ENCODE assay signal across 9 cellular contexts in the genomic region with DNA sequence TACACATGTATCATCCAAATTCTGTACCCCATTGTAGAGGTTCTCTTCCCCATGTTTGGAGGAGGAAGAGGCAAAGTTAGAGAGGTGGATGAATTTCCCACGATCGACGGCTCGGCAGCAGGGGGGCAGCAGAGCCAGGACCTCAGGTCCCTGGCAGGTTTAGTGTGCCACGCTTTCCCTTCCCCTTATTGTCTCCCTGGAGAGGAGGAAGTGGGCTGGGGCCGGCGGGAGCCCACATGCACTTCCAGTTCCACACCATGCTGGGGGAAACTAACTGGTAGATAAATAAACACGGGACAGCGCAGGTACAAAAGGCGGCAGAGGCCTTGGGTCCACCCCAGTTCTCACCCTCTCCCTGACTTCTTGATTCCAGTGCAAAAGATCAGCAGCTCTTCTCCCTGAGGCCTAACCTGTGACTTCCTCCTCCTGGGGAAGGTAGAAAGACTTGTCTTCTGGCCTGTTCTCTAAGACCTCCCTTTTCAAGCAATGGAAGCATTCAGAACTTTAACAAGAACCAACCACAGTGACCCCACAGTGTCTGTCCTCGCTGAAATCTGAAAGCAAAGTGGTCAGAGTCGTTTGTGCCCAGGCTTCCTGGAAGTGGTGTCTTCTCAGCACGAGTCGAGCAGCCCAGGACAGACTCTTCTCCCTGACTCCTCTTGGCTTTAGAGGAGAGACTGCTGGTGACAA. TPM values are rescaled to one million over a fixed set of nuclear protein-coding genes. Genes with fewer than 3 reads are reported as not detected.
DNase-seq lines count a peak whose midpoint lies in the region; ATAC-seq and TF ChIP-seq lines count a peak whose summit lies in the region.
"Had no signal": no experiment of that assay in that cellular context is flagged by ENCODE, and none has a peak within 500 bp of the region (broad histone marks: within the 10 kb centered on the region; RNA-seq: fewer than 3 reads in every experiment).

No MANE protein-coding gene starts in this region.

- H3K36me3 ChIP-seq in Peyer's patch (no peaks in the 10 kb centered on the region), esophagus (ENCODE audit: control insufficient read depth in 2 of 2, insufficient read depth in 2 of 2, low read length in 1 of 2) (no peaks in the 10 kb centered on the region)

- 49 to 51% methylated on average over 14 of the region's 14 CpGs for WGBS in esophagus, 2 donors

- no peaks in the 10 kb centered on the region for H3K27me3 ChIP-seq in Peyer's patch
- no peaks in the 10 kb centered on the region for H3K27me3 ChIP-seq in esophagus (ENCODE audit: control insufficient read depth in 1 of 2, insufficient read depth in 2 of 2, low read length in 2 of 2)

- H3K9me3 ChIP-seq in Peyer's patch (no peaks in the 10 kb centered on the region), esophagus (ENCODE audit: control insufficient read depth in 2 of 2, insufficient read depth in 1 of 2, low read depth in 1 of 2, low read length in 1 of 2) (no peaks in the 10 kb centered on the region)

- DNase-seq in GM12865 (ENCODE audit: low read depth) = peak; percentile 55
- peak in 2 of 3 donors; percentile 39 to 72 for DNase-seq in Peyer's patch
- peak; percentile 80 for DNase-seq in posterior vena cava (ENCODE audit: low spot score)
- no peak for DNase-seq in glomerular visceral epithelial cell (ENCODE audit: extremely low spot score)
- no peak for DNase-seq in 8988T

- H3K4me1 ChIP-seq in Peyer's patch (peaks cover 0 to 24% (median 6%) of the 10 kb centered on the region in 4 donors), esophagus (ENCODE audit: control insufficient read depth in 2 of 2, insufficient read depth in 2 of 2, low read length in 1 of 2) (peaks cover 0 to 3% of the 10 kb centered on the region in 2 donors)

- ATAC-seq in GM21825 (IDR thresholded peaks at IDR 0.05; ENCODE audit: unreplicated experiment) = no peak
- ATAC-seq in GM21529 (IDR thresholded peaks at IDR 0.05; ENCODE audit: unreplicated experiment) = no peak

- H3K27ac ChIP-seq in Peyer's patch (peak overlapping the region; percentile 29 to 70 (median 58)), esophagus (ENCODE audit: low read depth in 2 of 2, low read length in 1 of 2) (peak overlapping the region; percentile 9 to 11)
- H3K27ac ChIP-seq: VCaP had no signal

- intact Hi-C loops in posterior vena cava (cut with DNase I) = no loop called here

- no peak overlapping the region for H3K4me3 ChIP-seq in GM12865 (ENCODE audit: low read depth, low read length)
- H3K4me3 ChIP-seq in Peyer's patch = no peak overlapping the region
- no peak overlapping the region for H3K4me3 ChIP-seq in esophagus (ENCODE audit: low read depth in 1 of 2, low read length in 2 of 2)

- TF ChIP-seq CTCF in GM12865 (IDR thresholded peaks at IDR 0.05; ENCODE audit: insufficient read depth, low read depth, low read length, missing control alignments) = no peak
- TF ChIP-seq CTCF in Peyer's patch (IDR thresholded peaks at IDR 0.05) = no peak

- no peak for TF ChIP-seq POLR2A in Peyer's patch (IDR thresholded peaks at IDR 0.05)

RNA-seq across cellular contexts. Expression of gene SRGN, which starts 30.5 kb away (rescaled TPM):
- total RNA-seq in Peyer's patch (100 to 1,000 TPM in 1 of 4 donors, 10 to 100 TPM in 3; 19.4 to 113 (median 28.1) TPM), posterior vena cava (100 to 1,000 TPM; 138 to 144 TPM)
- 10 to 100 TPM in 1 of 2 donors, 1 to 10 TPM in 1; 7.3 to 14.9 TPM for polyA plus RNA-seq in esophagus

Comparison
In these comparisons a context has a peak if more than half of its experiments do, and no peak if none do; other contexts are left out.
1. DNase-seq: peak in GM12865 (single experiment), Peyer's patch (2 of 3) and posterior vena cava (single experiment); none in glomerular visceral epithelial cell (single experiment) and 8988T (single experiment).